8 cellular contexts compared by ENCODE assay signal in the genomic region with DNA sequence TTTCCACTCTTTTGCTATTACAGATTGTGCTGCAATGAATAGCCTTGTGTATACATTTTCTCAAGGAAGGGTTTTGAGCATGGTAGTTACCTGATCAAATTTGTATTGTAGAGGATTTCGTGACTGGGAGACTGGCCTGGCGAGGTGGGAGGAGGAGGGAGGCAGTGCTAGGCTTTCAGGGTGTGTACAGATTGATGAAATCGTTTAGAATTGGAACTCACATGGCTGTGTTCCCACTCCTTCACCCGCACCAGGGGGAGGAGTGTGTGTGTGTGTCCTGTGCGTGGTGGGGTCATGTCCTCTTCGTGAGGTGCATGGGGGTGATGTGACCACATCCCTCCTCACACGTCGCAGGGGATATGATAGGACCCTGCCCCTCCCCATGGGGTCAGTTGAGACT. TPM values are rescaled to one million over a fixed set of nuclear protein-coding genes. Genes with fewer than 3 reads are reported as not detected.
A peak's percentile ranks its signal among the peaks of the same experiment; 100 is the strongest.
DNase-seq lines count a peak whose midpoint lies in the region; ATAC-seq and TF ChIP-seq lines count a peak whose summit lies in the region.

No MANE protein-coding gene starts in this region.

- H3K9me3 ChIP-seq in AG04450 (ENCODE audit: control insufficient read depth, insufficient read depth, low read length) (no peaks in the 10 kb centered on the region; the same call in 1 of the 2 replicates), HUES6 (ENCODE audit: control insufficient read depth, insufficient read depth, low read depth, low read length) (no peaks in the 10 kb centered on the region)
- H3K9me3 ChIP-seq in effector memory CD4-positive, alpha-beta T cell (ENCODE audit: control insufficient read depth, low read length), result no peaks in the 10 kb centered on the region

- H3K36me3 Mint-ChIP-seq in effector memory CD8-positive, alpha-beta T cell (ENCODE audit: insufficient read depth), result peaks cover 12% of the 10 kb centered on the region
- H3K36me3 Mint-ChIP-seq in natural killer cell treated with Interleukin-12 subunit alpha and Interleukin-12 subunit beta and Interleukin-15 and Interleukin-18, amount 100 ng/mL, for 72 hours, result no peaks in the 10 kb centered on the region

- H3K4me1 ChIP-seq in HUES6 (ENCODE audit: control insufficient read depth, insufficient read depth, low read length), result peaks cover 17% of the 10 kb centered on the region
- peaks cover 11% of the 10 kb centered on the region for H3K4me1 ChIP-seq in effector memory CD4-positive, alpha-beta T cell (ENCODE audit: control insufficient read depth, insufficient read depth, low read length, poor library complexity, severe bottlenecking)

- CTCF ChIA-PET in AG04450 (lab: Charles Lee), result no interaction called here

- TF ChIP-seq POLR2A in erythroblast (IDR thresholded peaks at IDR 0.05; ENCODE audit: low read length), result no peak

- H3K9ac ChIP-seq in HUES6 (ENCODE audit: low read length), result peak overlapping the region; percentile 38

- no peak for ATAC-seq in effector memory CD8-positive, alpha-beta T cell (replicated peaks)
- no peak for ATAC-seq in natural killer cell treated with Interleukin-12 subunit alpha and Interleukin-12 subunit beta and Interleukin-15 and Interleukin-18, amount 100 ng/mL, for 72 hours
- no peak for ATAC-seq in HG02981 (IDR thresholded peaks at IDR 0.05; ENCODE audit: unreplicated experiment)

- POLR2A ChIA-PET in AG04450 (lab: Yijun Ruan, JAX), result no interaction called here

- H3K27ac ChIP-seq in AG04450 (ENCODE audit: low read depth, low read length), result no peak overlapping the region
- no peak overlapping the region for H3K27ac ChIP-seq in HUES6 (ENCODE audit: low read depth, low read length)
- no peak overlapping the region for H3K27ac ChIP-seq in effector memory CD4-positive, alpha-beta T cell (ENCODE audit: insufficient read depth, low read length, poor library complexity, severe bottlenecking)

- H3K27ac Mint-ChIP-seq in effector memory CD8-positive, alpha-beta T cell, result no peak overlapping the region
- no peak overlapping the region for H3K27ac Mint-ChIP-seq in natural killer cell treated with Interleukin-12 subunit alpha and Interleukin-12 subunit beta and Interleukin-15 and Interleukin-18, amount 100 ng/mL, for 72 hours

- H3K4me1 Mint-ChIP-seq in effector memory CD8-positive, alpha-beta T cell (ENCODE audit: low read depth in 2 of 2), result peaks cover 16 to 21% of the 10 kb centered on the region in 2 donors
- H3K4me1 Mint-ChIP-seq in natural killer cell treated with Interleukin-12 subunit alpha and Interleukin-12 subunit beta and Interleukin-15 and Interleukin-18, amount 100 ng/mL, for 72 hours (ENCODE audit: low read depth in 2 of 2), result peaks cover 18 to 19% of the 10 kb centered on the region in 2 donors

- TF ChIP-seq CTCF in AG04450 (IDR thresholded peaks at IDR 0.05; ENCODE audit: low read depth, low read length), result no peak

- peaks cover 4 to 9% of the 10 kb centered on the region in 2 donors for H3K27me3 Mint-ChIP-seq in effector memory CD8-positive, alpha-beta T cell
- H3K27me3 Mint-ChIP-seq in natural killer cell treated with Interleukin-12 subunit alpha and Interleukin-12 subunit beta and Interleukin-15 and Interleukin-18, amount 100 ng/mL, for 72 hours, result peaks cover 8 to 9% of the 10 kb centered on the region in 2 donors

- H3K4me3 ChIP-seq in AG04450 (ENCODE audit: low read depth, low read length) (0 out of 2 replicates have a peak overlapping the region, but pooled peaks have one; percentile 7), HUES6 (ENCODE audit: low read depth, low read length) (peak overlapping the region; percentile 48)
- no peak overlapping the region for H3K4me3 ChIP-seq in effector memory CD4-positive, alpha-beta T cell (ENCODE audit: insufficient read depth, low read depth, low read length, poor library complexity, severe bottlenecking)

- peak overlapping the region; percentile 59 to 72 for H3K4me3 Mint-ChIP-seq in effector memory CD8-positive, alpha-beta T cell
- H3K4me3 Mint-ChIP-seq in natural killer cell treated with Interleukin-12 subunit alpha and Interleukin-12 subunit beta and Interleukin-15 and Interleukin-18, amount 100 ng/mL, for 72 hours, result peak overlapping the region; percentile 63

- H3K36me3 ChIP-seq in HUES6 (ENCODE audit: control insufficient read depth, insufficient read depth, low read length), result peaks cover 6% of the 10 kb centered on the region; the same call in 1 of the 2 replicates
- no peaks in the 10 kb centered on the region for H3K36me3 ChIP-seq in effector memory CD4-positive, alpha-beta T cell (ENCODE audit: control insufficient read depth, insufficient read depth, low read length)

- DNase-seq in AG04450 (ENCODE audit: low read depth, low spot score) (no peak), AG08396 (ENCODE audit: low spot score) (no peak), erythroblast (lab: John Stamatoyannopoulos, UW) (no peak)
- DNase-seq in effector memory CD8-positive, alpha-beta T cell, result no peak
- DNase-seq in natural killer cell treated with Interleukin-12 subunit alpha and Interleukin-12 subunit beta and Interleukin-15 and Interleukin-18, amount 100 ng/mL, for 72 hours (ENCODE audit: low spot score), result no peak
- no peak for DNase-seq in effector memory CD4-positive, alpha-beta T cell

- H3K27me3 ChIP-seq in AG04450 (ENCODE audit: control insufficient read depth, insufficient read depth, low read length), result peaks cover 18% of the 10 kb centered on the region
- peaks cover 32% of the 10 kb centered on the region for H3K27me3 ChIP-seq in HUES6 (ENCODE audit: control insufficient read depth, insufficient read depth, low read length)
- no peaks in the 10 kb centered on the region for H3K27me3 ChIP-seq in effector memory CD4-positive, alpha-beta T cell (replicated peaks; ENCODE audit: control insufficient read depth, insufficient read depth, low read length, poor library complexity, severe bottlenecking)

- no peaks in the 10 kb centered on the region for H3K9me3 Mint-ChIP-seq in effector memory CD8-positive, alpha-beta T cell
- H3K9me3 Mint-ChIP-seq in natural killer cell treated with Interleukin-12 subunit alpha and Interleukin-12 subunit beta and Interleukin-15 and Interleukin-18, amount 100 ng/mL, for 72 hours, result no peaks in the 10 kb centered on the region

RNA-seq across cellular contexts. Expression of a gene that starts 8.3 kb away (rescaled TPM):
- not detected in 2 replicates for polyA plus RNA-seq in AG04450 (2011; rRNA removed)
- polyA minus RNA-seq in AG04450 (2011; rRNA and poly(A)+ RNA removed), result not detected in 2 replicates
- not detected for total RNA-seq in natural killer cell treated with Interleukin-12 subunit alpha and Interleukin-12 subunit beta and Interleukin-15 and Interleukin-18, amount 100 ng/mL, for 72 hours

RNA-seq across cellular contexts. Expression of a gene that starts 19.3 kb away (rescaled TPM):
- polyA plus RNA-seq in AG04450 (2011; rRNA removed), result 4.2 and 6.8 TPM in 2 replicates
- 5.3 and 6.0 TPM in 2 replicates for polyA minus RNA-seq in AG04450 (2011; rRNA and poly(A)+ RNA removed)
- 10 to 100 TPM; 21.4 to 26.7 TPM for total RNA-seq in natural killer cell treated with Interleukin-12 subunit alpha and Interleukin-12 subunit beta and Interleukin-15 and Interleukin-18, amount 100 ng/mL, for 72 hours

RNA-seq across cellular contexts. Expression of a gene that starts 26.3 kb away (rescaled TPM):
- polyA plus RNA-seq in AG04450 (2011; rRNA removed), result not detected in 2 replicates
- not detected in 2 replicates for polyA minus RNA-seq in AG04450 (2011; rRNA and poly(A)+ RNA removed)
- not detected for total RNA-seq in natural killer cell treated with Interleukin-12 subunit alpha and Interleukin-12 subunit beta and Interleukin-15 and Interleukin-18, amount 100 ng/mL, for 72 hours

RNA-seq across cellular contexts. Expression of a gene that starts 40.9 kb away (rescaled TPM):
- 0.02 TPM in 1 of 2 replicates, not detected in the other for polyA plus RNA-seq in AG04450 (2011; rRNA removed)
- 0.04 and 0.23 TPM in 2 replicates for polyA minus RNA-seq in AG04450 (2011; rRNA and poly(A)+ RNA removed)
- total RNA-seq in natural killer cell treated with Interleukin-12 subunit alpha and Interleukin-12 subunit beta and Interleukin-15 and Interleukin-18, amount 100 ng/mL, for 72 hours, result not detected
